17 cellular contexts compared by ENCODE assay signal in genomic region chr14:37697489-37698121, GRCh38.
DNase-seq lines count a peak whose midpoint lies in the region; ATAC-seq and TF ChIP-seq lines count a peak whose summit lies in the region.
"Had no signal": no experiment of that assay in that cellular context is flagged by ENCODE, and none has a peak within 500 bp of the region (broad histone marks: within the 10 kb centered on the region; RNA-seq: fewer than 3 reads in every experiment).

No MANE protein-coding gene starts in this region.

- H3K36me3 ChIP-seq in BJ (ENCODE audit: control insufficient read depth, insufficient read depth, low read length) (no peaks in the 10 kb centered on the region), IMR-90 (ENCODE audit: control insufficient read depth, insufficient read depth, low read length) (no peaks in the 10 kb centered on the region), mesenchymal stem cell (ENCODE audit: control insufficient read depth in 1 of 2, insufficient read depth in 2 of 2, low read depth in 1 of 2, low read length in 2 of 2) (no peaks in the 10 kb centered on the region)
- H3K36me3 ChIP-seq: gastrocnemius medialis, tibial artery had no signal

- H3K27ac ChIP-seq in IMR-90 (ENCODE audit: insufficient read depth, low read length) (no peak overlapping the region), mesenchymal stem cell (ENCODE audit: low read length, poor library complexity, severe bottlenecking) (peak overlapping the region; percentile 26)
- H3K27ac ChIP-seq: gastrocnemius medialis, tibial artery had no signal

- H2BK15ac ChIP-seq in IMR-90 (ENCODE audit: low read depth, low read length) (no peak overlapping the region), mesenchymal stem cell (ENCODE audit: low read depth, poor library complexity, severe bottlenecking) (no peak overlapping the region)

- H3K14ac ChIP-seq in IMR-90 (replicated peaks; ENCODE audit: low read depth, low read length) (no peak overlapping the region), mesenchymal stem cell (ENCODE audit: low read length in 2 of 2) (no peak overlapping the region)

- H3K4me3 Mint-ChIP-seq in activated T-helper 17 cell treated with anti-CD3 and anti-CD28 coated beads, Interleukin-2, amount 50 U/mL, for 72 hours: no peak overlapping the region
- H3K4me3 Mint-ChIP-seq in activated CD8-positive, alpha-beta T cell treated with anti-CD3 and anti-CD28 coated beads, Interleukin-2, amount 10 ng/mL, durations not matched to agents 7 days and 5 days: no peak overlapping the region
- H3K4me3 Mint-ChIP-seq: T-cell had no signal

- TF ChIP-seq POLR2A in IMR-90 (IDR thresholded peaks at IDR 0.05; ENCODE audit: low read depth, low read length): no peak

- H3K4me1 ChIP-seq in IMR-90 (ENCODE audit: control insufficient read depth, insufficient read depth, low read length) (no peaks in the 10 kb centered on the region), mesenchymal stem cell (ENCODE audit: control insufficient read depth, insufficient read depth, low read depth, low read length) (no peaks in the 10 kb centered on the region)
- H3K4me1 ChIP-seq: gastrocnemius medialis, tibial artery had no signal

- no peak overlapping the region for H3K18ac ChIP-seq in IMR-90 (ENCODE audit: low read depth, low read length)
- H3K18ac ChIP-seq in mesenchymal stem cell (ENCODE audit: low read depth in 1 of 2, low read length in 2 of 2): no peak overlapping the region

- H3K27me3 ChIP-seq in BJ (ENCODE audit: control insufficient read depth, insufficient read depth, low read length) (no peaks in the 10 kb centered on the region), IMR-90 (ENCODE audit: control insufficient read depth, insufficient read depth, low read length) (no peaks in the 10 kb centered on the region), mesenchymal stem cell (ENCODE audit: control insufficient read depth in 1 of 2, insufficient read depth in 1 of 2, low read length in 2 of 2) (no peaks in the 10 kb centered on the region)
- H3K27me3 ChIP-seq: gastrocnemius medialis, tibial artery had no signal

- H2AK9ac ChIP-seq in IMR-90 (replicated peaks; ENCODE audit: low read depth, low read length, poor library complexity): no peak overlapping the region

- no peak for TF ChIP-seq RAD21 in IMR-90 (IDR thresholded peaks at IDR 0.05; ENCODE audit: low read length)

- H3K4me3 ChIP-seq in BJ (ENCODE audit: low read depth, low read length): no peak overlapping the region
- H3K4me3 ChIP-seq in IMR-90 (ENCODE audit: insufficient read depth, low read depth, low read length): no peak overlapping the region
- H3K4me3 ChIP-seq in epithelial cell of esophagus (ENCODE audit: low read length): no peak overlapping the region
- no peak overlapping the region for H3K4me3 ChIP-seq in mesenchymal stem cell (ENCODE audit: insufficient read depth in 1 of 2, low read depth in 1 of 2, low read length in 2 of 2)
- H3K4me3 ChIP-seq: gastrocnemius medialis, tibial artery had no signal

- in situ Hi-C loops in IMR-90 (cut with MboI; ENCODE audit: low sequenced_read_pairs): no loop called here

- H4K8ac ChIP-seq in IMR-90 (ENCODE audit: low read depth in 2 of 2, low read length in 2 of 2): peak overlapping the region in 1 of 2 experiments; percentile 35; a peak in 2 of 4 replicates
- H4K8ac ChIP-seq in mesenchymal stem cell (ENCODE audit: low read length): no peak overlapping the region

- H2BK120ac ChIP-seq in IMR-90 (ENCODE audit: low read depth, low read length): peak overlapping the region; percentile 35; the same call in 1 of the 2 replicates
- H2BK120ac ChIP-seq in mesenchymal stem cell (ENCODE audit: low read depth, low read length): no peak overlapping the region

- peaks cover 5% of the 10 kb centered on the region for H3K9me3 Mint-ChIP-seq in activated T-helper 17 cell treated with anti-CD3 and anti-CD28 coated beads, Interleukin-2, amount 50 U/mL, for 72 hours
- peaks cover 12% of the 10 kb centered on the region for H3K9me3 Mint-ChIP-seq in activated CD8-positive, alpha-beta T cell treated with anti-CD3 and anti-CD28 coated beads, Interleukin-2, amount 10 ng/mL, durations not matched to agents 7 days and 5 days (ENCODE audit: insufficient read depth)

- TF ChIP-seq CTCF in BJ (IDR thresholded peaks at IDR 0.05; ENCODE audit: insufficient read depth, low read depth, low read length) (no peak), IMR-90 (conservative IDR thresholded peaks at IDR 0.05; ENCODE audit: low read depth, low read length) (no peak), epithelial cell of esophagus (IDR thresholded peaks at IDR 0.05; ENCODE audit: insufficient read depth, low read depth, low read length, missing control alignments) (no peak)

- DNase-seq in BJ (ENCODE audit: low read depth): peak; percentile 54
- DNase-seq in IMR-90: peak; percentile 80
- DNase-seq in epithelial cell of esophagus (ENCODE audit: low read depth): peak; percentile 59
- peak; percentile 60 for DNase-seq in mesenchymal stem cell
- no peak for DNase-seq in activated CD8-positive, alpha-beta T cell treated with anti-CD3 and anti-CD28 coated beads, Interleukin-2, amount 10 ng/mL, durations not matched to agents 7 days and 5 days
- DNase-seq in KG1 (lab: John Stamatoyannopoulos, UW): no peak
- DNase-seq in iPS-NIHi7 (ENCODE audit: extremely low spot score): no peak
- DNase-seq: activated T-cell treated with anti-CD3 and anti-CD28 coated beads for 4 hours, C1 segment of cervical spinal cord, cortex of kidney, DMS79 treated with DMSO at 0.1 percent for 48 hours, gastrocnemius medialis, kidney, NCI-H226, T-cell, tibial artery had no signal

- dilution Hi-C loops in IMR-90 (cut with HindIII; ENCODE audit: low sequenced_read_pairs, unreplicated experiment): no loop called here

- H2BK5ac ChIP-seq in IMR-90 (ENCODE audit: low read depth, low read length, poor library complexity, severe bottlenecking) (peak overlapping the region; percentile 86), mesenchymal stem cell (ENCODE audit: low read depth, low read length, poor library complexity, severe bottlenecking) (no peak overlapping the region)

- intact Hi-C loops in IMR-90 (cut with micrococcal nuclease): no loop called here

- H3K4ac ChIP-seq in IMR-90 (ENCODE audit: low read depth, low read length) (no peak overlapping the region), mesenchymal stem cell (ENCODE audit: low read depth in 1 of 2, low read length in 2 of 2) (no peak overlapping the region)

- CTCF ChIA-PET in BJ (lab: Yijun Ruan, JAX) (interaction anchor here (0.7 to 1.1 kb wide), 2 partner anchors 175 to 273 kb away, joined by 3 to 4 read pairs; no protein-coding TSS in a partner anchor), IMR-90 (lab: Yijun Ruan, JAX) (no interaction called here)
- CTCF ChIA-PET in activated CD8-positive, alpha-beta T cell treated with anti-CD3 and anti-CD28 coated beads, Interleukin-2, amount 10 ng/mL, durations not matched to agents 7 days and 5 days (lab: Charles Lee): no interaction called here

- peak; percentile 94 for ATAC-seq in IMR-90 (ENCODE audit: low read depth)
- ATAC-seq in activated T-helper 17 cell treated with anti-CD3 and anti-CD28 coated beads, Interleukin-2, amount 50 U/mL, for 72 hours (replicated peaks): no peak
- no peak for ATAC-seq in activated CD8-positive, alpha-beta T cell treated with anti-CD3 and anti-CD28 coated beads, Interleukin-2, amount 10 ng/mL, durations not matched to agents 7 days and 5 days
- ATAC-seq: gastrocnemius medialis, T-cell had no signal

- H3K9me1 ChIP-seq in IMR-90 (ENCODE audit: insufficient read depth, low read length): 0 out of 2 replicates have a peak, but pooled peaks cover 4% of the 10 kb centered on the region

- no peak overlapping the region for H4K5ac ChIP-seq in IMR-90 (ENCODE audit: low read depth, low read length)

- H2AFZ ChIP-seq in IMR-90 (replicated peaks; ENCODE audit: low read length, poor library complexity) (no peak overlapping the region), mesenchymal stem cell (ENCODE audit: low read depth, low read length) (no peak overlapping the region)

- H3K23ac ChIP-seq in IMR-90 (ENCODE audit: low read depth, low read length) (no peak overlapping the region), mesenchymal stem cell (ENCODE audit: low read length in 2 of 2) (no peak overlapping the region)

- no peak overlapping the region for H2BK20ac ChIP-seq in IMR-90 (ENCODE audit: low read depth, low read length)

- H3K56ac ChIP-seq in IMR-90 (ENCODE audit: extremely low read depth, insufficient read depth, low read length): no peak overlapping the region

- no TSS peak for BruUV-seq in IMR-90 (replicated peaks; lab: Mats Ljungman, UMichigan)

- H3K4me2 ChIP-seq in IMR-90 (ENCODE audit: low read depth, low read length) (peak overlapping the region; percentile 46; the same call in 1 of the 2 replicates), mesenchymal stem cell (ENCODE audit: low read length, poor library complexity, severe bottlenecking) (no peak overlapping the region)

- no peak overlapping the region for H2AK5ac ChIP-seq in IMR-90 (ENCODE audit: low read depth, low read length)
- H2AK5ac ChIP-seq in mesenchymal stem cell (ENCODE audit: low read length, severe bottlenecking): no peak overlapping the region

- POLR2A ChIA-PET in BJ (lab: Charles Lee): no interaction called here
- POLR2A ChIA-PET in IMR-90 (lab: Charles Lee; ENCODE audit: unreplicated experiment): interaction anchor here (0.7 kb wide), 1 partner anchor 29 kb away, joined by 3 read pairs; no protein-coding TSS in a partner anchor
- POLR2A ChIA-PET in activated CD8-positive, alpha-beta T cell treated with anti-CD3 and anti-CD28 coated beads, Interleukin-2, amount 10 ng/mL, durations not matched to agents 7 days and 5 days (lab: Charles Lee): no interaction called here

- no peak overlapping the region for H3K9ac ChIP-seq in IMR-90 (ENCODE audit: low read depth, low read length)
- H3K9ac ChIP-seq in mesenchymal stem cell (ENCODE audit: low read length): no peak overlapping the region

- H3K9me3 ChIP-seq in IMR-90 (ENCODE audit: control insufficient read depth, insufficient read depth, low read length): no peaks in the 10 kb centered on the region; the same call in 1 of the 2 replicates
- H3K9me3 ChIP-seq in mesenchymal stem cell (ENCODE audit: control insufficient read depth, low read length): peaks cover 11% of the 10 kb centered on the region
- H3K9me3 ChIP-seq: gastrocnemius medialis had no signal

- no peaks in the 10 kb centered on the region for H3K79me1 ChIP-seq in IMR-90 (ENCODE audit: low read depth in 1 of 2, low read length in 2 of 2)
- H3K79me1 ChIP-seq in mesenchymal stem cell (replicated peaks; ENCODE audit: low read length, poor library complexity, severe bottlenecking): no peaks in the 10 kb centered on the region

- H2BK12ac ChIP-seq in mesenchymal stem cell (ENCODE audit: low read length in 2 of 2): no peak overlapping the region

- H3K27me3 Mint-ChIP-seq in activated T-helper 17 cell treated with anti-CD3 and anti-CD28 coated beads, Interleukin-2, amount 50 U/mL, for 72 hours: no peaks in the 10 kb centered on the region
- H3K27me3 Mint-ChIP-seq in activated CD8-positive, alpha-beta T cell treated with anti-CD3 and anti-CD28 coated beads, Interleukin-2, amount 10 ng/mL, durations not matched to agents 7 days and 5 days (ENCODE audit: low read depth): no peaks in the 10 kb centered on the region
- H3K27me3 Mint-ChIP-seq: T-cell had no signal

- H4K20me1 ChIP-seq in IMR-90 (ENCODE audit: insufficient read depth, low read length): no peaks in the 10 kb centered on the region

- H3K27ac Mint-ChIP-seq in activated T-helper 17 cell treated with anti-CD3 and anti-CD28 coated beads, Interleukin-2, amount 50 U/mL, for 72 hours: no peak overlapping the region
- H3K27ac Mint-ChIP-seq in activated CD8-positive, alpha-beta T cell treated with anti-CD3 and anti-CD28 coated beads, Interleukin-2, amount 10 ng/mL, durations not matched to agents 7 days and 5 days: no peak overlapping the region
- H3K27ac Mint-ChIP-seq: T-cell had no signal

- H3K4me1 Mint-ChIP-seq in activated T-helper 17 cell treated with anti-CD3 and anti-CD28 coated beads, Interleukin-2, amount 50 U/mL, for 72 hours: no peaks in the 10 kb centered on the region
- H3K4me1 Mint-ChIP-seq in activated CD8-positive, alpha-beta T cell treated with anti-CD3 and anti-CD28 coated beads, Interleukin-2, amount 10 ng/mL, durations not matched to agents 7 days and 5 days (ENCODE audit: low read depth): no peaks in the 10 kb centered on the region
- H3K4me1 Mint-ChIP-seq: T-cell had no signal

- H4K91ac ChIP-seq in IMR-90 (ENCODE audit: insufficient read depth, low read depth, low read length) (no peak overlapping the region), mesenchymal stem cell (ENCODE audit: low read length) (no peak overlapping the region)

- no peaks in the 10 kb centered on the region for H3K36me3 Mint-ChIP-seq in activated T-helper 17 cell treated with anti-CD3 and anti-CD28 coated beads, Interleukin-2, amount 50 U/mL, for 72 hours (ENCODE audit: low read depth)
- H3K36me3 Mint-ChIP-seq in activated CD8-positive, alpha-beta T cell treated with anti-CD3 and anti-CD28 coated beads, Interleukin-2, amount 10 ng/mL, durations not matched to agents 7 days and 5 days (ENCODE audit: low read depth): no peaks in the 10 kb centered on the region
- H3K36me3 Mint-ChIP-seq: T-cell had no signal

Comparison
In these comparisons a context has a peak if more than half of its experiments do, and no peak if none do; other contexts are left out.
1. DNase-seq: peak in BJ (single experiment), IMR-90 (single experiment), epithelial cell of esophagus (single experiment) and mesenchymal stem cell (single experiment); none in activated CD8-positive, alpha-beta T cell treated with anti-CD3 and anti-CD28 coated beads, Interleukin-2, amount 10 ng/mL, durations not matched to agents 7 days and 5 days (single experiment), KG1 (single experiment) and iPS-NIHi7 (single experiment).